Comparison of ENCODE assay signal across 8 cellular contexts in genomic region chr20:62365814-62366369, GRCh38. TPM values are rescaled to one million over a fixed set of nuclear protein-coding genes. Genes with fewer than 3 reads are reported as not detected.
DNase-seq lines count a peak whose midpoint lies in the region; ATAC-seq and TF ChIP-seq lines count a peak whose summit lies in the region.

No MANE protein-coding gene starts in this region.

- TF ChIP-seq CTCF in omental fat pad (IDR thresholded peaks at IDR 0.05): no peak

- peak; percentile 66 for ATAC-seq in esophagus mucosa
- peak; percentile 25 for ATAC-seq in omental fat pad (ENCODE audit: low FRiP score)
- ATAC-seq in GM21381 (IDR thresholded peaks at IDR 0.05; ENCODE audit: unreplicated experiment): no peak

- DNase-seq in ELF-1 (ENCODE audit: low read depth, low spot score) (peak; percentile 94), OCI-M1 (lab: John Stamatoyannopoulos, UW) (peak; percentile 34), omental fat pad (ENCODE audit: low spot score) (no peak), hepatic stellate cell (ENCODE audit: low spot score) (no peak), mesenteric fat pad (ENCODE audit: low spot score) (no peak), germinal center (ENCODE audit: low spot score) (no peak)

RNA-seq across cellular contexts. Expression of gene LAMA5, which starts 1.2 kb away (rescaled TPM):
- total RNA-seq in esophagus mucosa (83.4 TPM), omental fat pad (100 to 1,000 TPM in 1 of 4 donors, 10 to 100 TPM in 3; 45.5 to 115 (median 62.5) TPM), mesenteric fat pad (126 TPM)

RNA-seq across cellular contexts. Expression of gene RPS21, which starts 21.0 kb away (rescaled TPM):
- 1,745 TPM for total RNA-seq in esophagus mucosa
- 1,000 to 10,000 TPM; 1,582 to 2,182 (median 2,056) TPM for total RNA-seq in omental fat pad
- total RNA-seq in mesenteric fat pad: 856 TPM

RNA-seq across cellular contexts. Expression of gene CABLES2, which starts 41.2 kb away (rescaled TPM):
- total RNA-seq in esophagus mucosa (2.4 TPM), omental fat pad (1 to 10 TPM; 1.5 to 2.8 (median 2.5) TPM), mesenteric fat pad (2.3 TPM)

Comparison
In these comparisons a context has a peak if more than half of its experiments do, and no peak if none do; other contexts are left out.
1. DNase-seq: peak in ELF-1 (single experiment) and OCI-M1 (single experiment); none in omental fat pad (single experiment), hepatic stellate cell (single experiment), mesenteric fat pad (single experiment) and germinal center (single experiment).